ENCODE assay signal across 10 cellular contexts in genomic region chr5:1161108-1161831, GRCh38. TPM values are rescaled to one million over a fixed set of nuclear protein-coding genes. Genes with fewer than 3 reads are reported as not detected.
DNase-seq lines count a peak whose midpoint lies in the region; ATAC-seq, FAIRE-seq and TF ChIP-seq lines count a peak whose summit lies in the region.
"Had no signal": no experiment of that assay in that cellular context is flagged by ENCODE, and none has a peak within 500 bp of the region (broad histone marks: within the 10 kb centered on the region; RNA-seq: fewer than 3 reads in every experiment).

No MANE protein-coding gene starts in this region.

- peak overlapping the region; percentile 43 for H2BK5ac ChIP-seq in neuronal stem cell (ENCODE audit: low read length)

- DNase-seq in H54 (ENCODE audit: insufficient read length, low spot score): peak; percentile 66
- peak; percentile 73 for DNase-seq in NCI-H2196 treated with DMSO at 0.1 percent for 48 hours (lab: John Stamatoyannopoulos, UW; ENCODE audit: unreplicated experiment)
- peak; percentile 60 for DNase-seq in dermis blood vessel endothelial cell
- no peak for DNase-seq in neuronal stem cell (ENCODE audit: low spot score)
- no peak for DNase-seq in NOMO-1 treated with DMSO at 0.1 percent for 48 hours (lab: John Stamatoyannopoulos, UW; ENCODE audit: unreplicated experiment)
- DNase-seq in NCI-H82 treated with DMSO at 0.1 percent for 48 hours (lab: John Stamatoyannopoulos, UW; ENCODE audit: unreplicated experiment): no peak
- DNase-seq in cerebellum (ENCODE audit: low spot score): no peak
- DNase-seq: NCI-H187 had no signal

- no peak overlapping the region for H2AFZ ChIP-seq in neuronal stem cell (ENCODE audit: low read length)

- H3K9me3 ChIP-seq in neuronal stem cell (replicated peaks in 1 of 2; ENCODE audit: control insufficient read depth in 2 of 2, insufficient read depth in 1 of 2, low read depth in 1 of 2, low read length in 2 of 2): peaks cover 6% of the 10 kb centered on the region in 2 donors
- H3K9me3 ChIP-seq: psoas muscle had no signal

- H3K14ac ChIP-seq in neuronal stem cell (ENCODE audit: low read length): no peak overlapping the region

- H2BK12ac ChIP-seq in neuronal stem cell (ENCODE audit: low read length): no peak overlapping the region

- H3K79me1 ChIP-seq in neuronal stem cell (ENCODE audit: low read depth, low read length): no peaks in the 10 kb centered on the region

- peak overlapping the region in 1 of 2 donors; percentile 53 for H3K4me3 ChIP-seq in neuronal stem cell (ENCODE audit: low read length in 2 of 2)
- H3K4me3 ChIP-seq: psoas muscle had no signal

- H3K23ac ChIP-seq in neuronal stem cell (ENCODE audit: low read depth, low read length, poor library complexity): peak overlapping the region; percentile 75

- no peak overlapping the region for H2BK15ac ChIP-seq in neuronal stem cell (ENCODE audit: low read length)

- no peaks in the 10 kb centered on the region for H3K36me3 ChIP-seq in neuronal stem cell (replicated peaks in 1 of 2; ENCODE audit: control insufficient read depth in 2 of 2, insufficient read depth in 2 of 2, low read length in 2 of 2)

- no CpG with 5 or more reads among the region's 23 CpGs for WGBS in neuronal stem cell (ENCODE audit: extremely low coverage in 2 of 2, insufficient read length in 2 of 2, insufficient replicate concordance in 1 of 2), 2 donors

- H3K4ac ChIP-seq in neuronal stem cell (ENCODE audit: low read length): no peak overlapping the region

- no peak overlapping the region for H4K8ac ChIP-seq in neuronal stem cell (ENCODE audit: low read depth, low read length)

- no peak overlapping the region for H4K91ac ChIP-seq in neuronal stem cell (ENCODE audit: low read depth, low read length, poor library complexity)

- no peak for FAIRE-seq in H54 (lab: Jason Lieb, UNC)

- peak overlapping the region; percentile 16 for H2AK5ac ChIP-seq in neuronal stem cell (ENCODE audit: low read depth, low read length)

- no peak for ATAC-seq in HG03108 (IDR thresholded peaks at IDR 0.05; ENCODE audit: unreplicated experiment)
- ATAC-seq: psoas muscle had no signal

- no peak overlapping the region for H3K4me2 ChIP-seq in neuronal stem cell (ENCODE audit: insufficient read depth, low read length, poor library complexity, severe bottlenecking)

- H3K4me1 ChIP-seq in neuronal stem cell (ENCODE audit: control insufficient read depth in 2 of 2, insufficient read depth in 1 of 2, low read depth in 1 of 2, low read length in 2 of 2): peaks cover 0 to 3% of the 10 kb centered on the region in 2 donors
- H3K4me1 ChIP-seq: psoas muscle had no signal

- no peak overlapping the region for H2BK120ac ChIP-seq in neuronal stem cell (ENCODE audit: low read depth, low read length)

- TF ChIP-seq POLR2A in H54 (IDR thresholded peaks at IDR 0.05; ENCODE audit: low read depth, low read length): 0 out of 2 replicates have a peak, but pooled peaks have one; percentile 4

- peak overlapping the region; percentile 22 for H3K18ac ChIP-seq in neuronal stem cell (ENCODE audit: low read length)

- peaks cover 5 to 42% (median 11%) of the 10 kb centered on the region in 3 experiments for H3K27me3 ChIP-seq in neuronal stem cell (ENCODE audit: control insufficient read depth in 3 of 3, insufficient read depth in 3 of 3, low read depth in 1 of 3, low read length in 3 of 3)

- H3K9ac ChIP-seq in neuronal stem cell (ENCODE audit: low read depth, low read length, poor library complexity): no peak overlapping the region

- H3K27ac ChIP-seq in neuronal stem cell (replicated peaks; ENCODE audit: low read length): no peak overlapping the region
- H3K27ac ChIP-seq: psoas muscle had no signal

RNA-seq across cellular contexts. Expression of gene SLC6A19, which starts 40.1 kb away (rescaled TPM):
- total RNA-seq in dermis blood vessel endothelial cell (not detected in 2 replicates), cerebellum (0.09 TPM)
- polyA plus RNA-seq in neuronal stem cell (2013, experiment 1 of 2): not detected
- not detected for polyA plus RNA-seq in neuronal stem cell (2013, experiment 2 of 2)
- total RNA-seq: psoas muscle had no signal

RNA-seq across cellular contexts. Expression of gene SLC12A7, which starts 49.4 kb away (rescaled TPM):
- total RNA-seq in dermis blood vessel endothelial cell (31.3 and 38.8 TPM in 2 replicates), cerebellum (10.1 TPM)
- polyA plus RNA-seq in neuronal stem cell (2013, experiment 1 of 2): 25.7 TPM
- polyA plus RNA-seq in neuronal stem cell (2013, experiment 2 of 2): 25.0 TPM

Comparison
In these comparisons a context has a peak if more than half of its experiments do, and no peak if none do; other contexts are left out.
1. DNase-seq: peak in H54 (single experiment), NCI-H2196 treated with DMSO at 0.1 percent for 48 hours (single experiment) and dermis blood vessel endothelial cell (single experiment); none in neuronal stem cell (single experiment), NOMO-1 treated with DMSO at 0.1 percent for 48 hours (single experiment), NCI-H82 treated with DMSO at 0.1 percent for 48 hours (single experiment) and cerebellum (single experiment).